Comparison of ENCODE assay signal across 13 cellular contexts in the genomic region with DNA sequence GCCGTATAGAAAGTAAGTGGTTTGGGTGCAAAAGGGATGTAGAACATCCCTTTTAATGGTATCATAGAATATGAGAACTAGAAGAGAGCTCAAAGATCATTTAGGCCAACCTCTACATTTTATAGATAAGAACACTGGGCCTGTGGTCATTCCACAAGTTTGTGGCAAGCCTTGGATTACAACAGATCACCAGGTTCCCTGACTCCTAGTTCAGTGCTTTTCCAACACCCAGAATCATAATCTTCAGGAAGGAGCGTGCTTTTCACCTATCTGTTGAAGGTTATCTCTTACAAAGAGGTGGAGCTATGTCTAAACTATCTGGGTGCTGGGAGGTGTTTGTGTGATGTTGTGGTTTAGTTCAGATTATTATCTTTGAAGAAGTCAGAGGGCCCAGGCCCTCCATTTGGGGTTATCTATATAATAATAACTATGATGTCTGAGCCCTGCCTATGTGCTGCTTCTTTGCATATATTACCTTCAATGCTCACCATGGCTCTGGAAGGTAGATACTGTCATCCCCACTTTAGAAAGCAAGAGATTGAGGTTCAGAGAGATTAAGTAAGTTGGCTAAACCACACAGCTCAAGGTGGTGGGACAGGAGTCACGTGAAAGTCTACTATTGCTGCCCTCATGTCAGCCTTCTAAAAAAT. TPM values are rescaled to one million over a fixed set of nuclear protein-coding genes. Genes with fewer than 3 reads are reported as not detected.
DNase-seq lines count a peak whose midpoint lies in the region; ATAC-seq lines count a peak whose summit lies in the region.
"Had no signal": no experiment of that assay in that cellular context is flagged by ENCODE, and none has a peak within 500 bp of the region (broad histone marks: within the 10 kb centered on the region; RNA-seq: fewer than 3 reads in every experiment).

No MANE protein-coding gene starts in this region.

- H3K9ac ChIP-seq in mesenchymal stem cell (ENCODE audit: low read length), result no peak overlapping the region

- H2AFZ ChIP-seq in mesenchymal stem cell (ENCODE audit: low read depth, low read length), result no peak overlapping the region

- H3K4me3 Mint-ChIP-seq in CD8-positive, alpha-beta memory T cell, result peak overlapping the region; percentile 1 to 69 (median 52)
- H3K4me3 Mint-ChIP-seq in activated naive CD4-positive, alpha-beta T cell treated with anti-CD3 and anti-CD28 coated beads, Interleukin-2, amount 10 ng/mL, durations not matched to agents 7 days and 5 days, result peak overlapping the region; percentile 11

- WGBS in mesenchymal stem cell, result 94% methylated on average over 2 of the region's 3 CpGs

- H3K4me2 ChIP-seq in mesenchymal stem cell (ENCODE audit: low read length, poor library complexity, severe bottlenecking), result no peak overlapping the region

- no peaks in the 10 kb centered on the region for H3K9me3 ChIP-seq in CD8-positive, alpha-beta memory T cell (ENCODE audit: low read length)
- H3K9me3 ChIP-seq in KOPT-K1 (ENCODE audit: insufficient read depth, low read length, poor library complexity, severe bottlenecking), result no peaks in the 10 kb centered on the region
- H3K9me3 ChIP-seq in mesenchymal stem cell (ENCODE audit: control insufficient read depth, low read length), result no peaks in the 10 kb centered on the region

- no peak overlapping the region for H3K4me3 ChIP-seq in CD8-positive, alpha-beta memory T cell (ENCODE audit: low read length)
- no peak overlapping the region for H3K4me3 ChIP-seq in mesenchymal stem cell (ENCODE audit: insufficient read depth in 1 of 2, low read depth in 1 of 2, low read length in 2 of 2)
- H3K4me3 ChIP-seq: cardiac muscle cell had no signal

- H3K4ac ChIP-seq in mesenchymal stem cell (ENCODE audit: low read depth in 1 of 2, low read length in 2 of 2), result no peak overlapping the region

- peaks cover 47% of the 10 kb centered on the region for H3K4me1 ChIP-seq in CD8-positive, alpha-beta memory T cell (ENCODE audit: insufficient read depth, low read length)
- H3K4me1 ChIP-seq in mesenchymal stem cell (ENCODE audit: control insufficient read depth, insufficient read depth, low read depth, low read length), result no peaks in the 10 kb centered on the region

- no peaks in the 10 kb centered on the region for H3K27me3 ChIP-seq in CD8-positive, alpha-beta memory T cell (ENCODE audit: insufficient read depth, low read length, poor library complexity, severe bottlenecking)
- peaks cover 4 to 9% of the 10 kb centered on the region in 2 experiments for H3K27me3 ChIP-seq in mesenchymal stem cell (ENCODE audit: control insufficient read depth in 1 of 2, insufficient read depth in 1 of 2, low read length in 2 of 2)
- H3K27me3 ChIP-seq: cardiac muscle cell had no signal

- no peak overlapping the region for H2BK15ac ChIP-seq in mesenchymal stem cell (ENCODE audit: low read depth, poor library complexity, severe bottlenecking)

- H3K79me1 ChIP-seq in mesenchymal stem cell (replicated peaks; ENCODE audit: low read length, poor library complexity, severe bottlenecking), result no peaks in the 10 kb centered on the region

- CTCF ChIA-PET in CD8-positive, alpha-beta memory T cell (lab: Charles Lee), result interaction anchor here (1.0 to 7.0 kb wide), 4 partner anchors 13 to 49 kb away, joined by 3 to 37 read pairs (median 12); no protein-coding TSS in a partner anchor
- CTCF ChIA-PET in activated naive CD4-positive, alpha-beta T cell treated with anti-CD3 and anti-CD28 coated beads, Interleukin-2, amount 10 ng/mL, durations not matched to agents 7 days and 5 days (lab: Charles Lee), result interaction anchor here (2.1 kb wide), 1 partner anchor 48 kb away, joined by 6 read pairs; no protein-coding TSS in a partner anchor

- peak overlapping the region; percentile 57 to 97 (median 87) for H3K27ac Mint-ChIP-seq in CD8-positive, alpha-beta memory T cell
- H3K27ac Mint-ChIP-seq in activated naive CD4-positive, alpha-beta T cell treated with anti-CD3 and anti-CD28 coated beads, Interleukin-2, amount 10 ng/mL, durations not matched to agents 7 days and 5 days, result peak overlapping the region; percentile 89

- H3K23ac ChIP-seq in mesenchymal stem cell (ENCODE audit: low read length in 2 of 2), result no peak overlapping the region

- no peak overlapping the region for H2AK5ac ChIP-seq in mesenchymal stem cell (ENCODE audit: low read length, severe bottlenecking)

- H3K9me3 Mint-ChIP-seq in CD8-positive, alpha-beta memory T cell, result no peaks in the 10 kb centered on the region
- H3K9me3 Mint-ChIP-seq in activated naive CD4-positive, alpha-beta T cell treated with anti-CD3 and anti-CD28 coated beads, Interleukin-2, amount 10 ng/mL, durations not matched to agents 7 days and 5 days, result peaks cover 5% of the 10 kb centered on the region

- H4K91ac ChIP-seq in mesenchymal stem cell (ENCODE audit: low read length), result no peak overlapping the region

- peaks cover 41 to 57% (median 46%) of the 10 kb centered on the region in 3 donors for H3K4me1 Mint-ChIP-seq in CD8-positive, alpha-beta memory T cell
- peaks cover 85% of the 10 kb centered on the region for H3K4me1 Mint-ChIP-seq in activated naive CD4-positive, alpha-beta T cell treated with anti-CD3 and anti-CD28 coated beads, Interleukin-2, amount 10 ng/mL, durations not matched to agents 7 days and 5 days

- no peak overlapping the region for H3K27ac ChIP-seq in CD8-positive, alpha-beta memory T cell (ENCODE audit: low read depth, low read length)
- H3K27ac ChIP-seq in KOPT-K1 (ENCODE audit: low read depth, low read length, poor library complexity, severe bottlenecking) (peak overlapping the region; percentile 44), mesenchymal stem cell (ENCODE audit: low read length, poor library complexity, severe bottlenecking) (no peak overlapping the region)
- H3K27ac ChIP-seq: C4-2B, cardiac muscle cell, epithelial cell of prostate had no signal

- H3K36me3 Mint-ChIP-seq in CD8-positive, alpha-beta memory T cell, result no peaks in the 10 kb centered on the region
- H3K36me3 Mint-ChIP-seq in activated naive CD4-positive, alpha-beta T cell treated with anti-CD3 and anti-CD28 coated beads, Interleukin-2, amount 10 ng/mL, durations not matched to agents 7 days and 5 days, result peaks cover 78% of the 10 kb centered on the region

- DNase-seq in CD8-positive, alpha-beta memory T cell, result peak in 4 of 5 donors; percentile 25 to 68 (median 46)
- peak; percentile 60 for DNase-seq in activated naive CD4-positive, alpha-beta T cell treated with anti-CD3 and anti-CD28 coated beads, Interleukin-2, amount 10 ng/mL, durations not matched to agents 7 days and 5 days
- DNase-seq in mucosa of gallbladder (ENCODE audit: low spot score) (peak; percentile 7), NCI-H1694 treated with DMSO at 0.1 percent for 48 hours (lab: John Stamatoyannopoulos, UW) (no peak), mesenchymal stem cell (no peak)
- DNase-seq: NCI-H187, NCI-H82 had no signal

- no peak overlapping the region for H2BK120ac ChIP-seq in mesenchymal stem cell (ENCODE audit: low read depth, low read length)

- ATAC-seq in GM18511 (IDR thresholded peaks at IDR 0.05; ENCODE audit: unreplicated experiment), result no peak

- H3K14ac ChIP-seq in mesenchymal stem cell (ENCODE audit: low read length in 2 of 2), result no peak overlapping the region

- no peak overlapping the region for H2BK5ac ChIP-seq in mesenchymal stem cell (ENCODE audit: low read depth, low read length, poor library complexity, severe bottlenecking)

- H3K36me3 ChIP-seq in CD8-positive, alpha-beta memory T cell (ENCODE audit: insufficient read depth, low read length), result no peaks in the 10 kb centered on the region
- no peaks in the 10 kb centered on the region for H3K36me3 ChIP-seq in KOPT-K1 (ENCODE audit: insufficient read depth, low read length)
- H3K36me3 ChIP-seq in mesenchymal stem cell (ENCODE audit: control insufficient read depth in 1 of 2, insufficient read depth in 2 of 2, low read depth in 1 of 2, low read length in 2 of 2), result no peaks in the 10 kb centered on the region
- H3K36me3 ChIP-seq: cardiac muscle cell had no signal

- H2BK12ac ChIP-seq in mesenchymal stem cell (ENCODE audit: low read length in 2 of 2), result no peak overlapping the region

- H3K27me3 Mint-ChIP-seq in CD8-positive, alpha-beta memory T cell, result no peaks in the 10 kb centered on the region
- no peaks in the 10 kb centered on the region for H3K27me3 Mint-ChIP-seq in activated naive CD4-positive, alpha-beta T cell treated with anti-CD3 and anti-CD28 coated beads, Interleukin-2, amount 10 ng/mL, durations not matched to agents 7 days and 5 days

- H3K18ac ChIP-seq in mesenchymal stem cell (ENCODE audit: low read depth in 1 of 2, low read length in 2 of 2), result no peak overlapping the region

- POLR2A ChIA-PET in CD8-positive, alpha-beta memory T cell (lab: Charles Lee), result interaction anchor here (0.5 to 2.5 kb wide), 5 partner anchors 9 to 326 kb away, joined by 3 to 20 read pairs (median 5); no protein-coding TSS in a partner anchor

- no peak overlapping the region for H4K8ac ChIP-seq in mesenchymal stem cell (ENCODE audit: low read length)

RNA-seq across cellular contexts. Expression of gene IL2RA, which starts 24.1 kb away (rescaled TPM):
- 1,000 to 10,000 TPM; 1,178 to 1,224 TPM for total RNA-seq in CD8-positive, alpha-beta memory T cell
- 8.3 TPM for polyA plus RNA-seq in CD8-positive, alpha-beta memory T cell
- 1.4 TPM for total RNA-seq in mucosa of gallbladder
- not detected for polyA plus RNA-seq in mesenchymal stem cell (2013, experiment 1 of 2)
- polyA plus RNA-seq in mesenchymal stem cell (2013, experiment 2 of 2), result not detected
- total RNA-seq: cardiac muscle cell, kidney epithelial cell had no signal
- polyA plus RNA-seq: cardiac muscle cell had no signal

RNA-seq across cellular contexts. Expression of gene RBM17, which starts 50.7 kb away (rescaled TPM):
- 100 to 1,000 TPM; 269 to 282 TPM for total RNA-seq in CD8-positive, alpha-beta memory T cell
- polyA plus RNA-seq in CD8-positive, alpha-beta memory T cell, result 91.8 TPM
- 65.5 TPM for total RNA-seq in mucosa of gallbladder
- polyA plus RNA-seq in mesenchymal stem cell (2013, experiment 1 of 2), result 78.5 TPM
- 73.5 TPM for polyA plus RNA-seq in mesenchymal stem cell (2013, experiment 2 of 2)

Comparison
In these comparisons a context has a peak if more than half of its experiments do, and no peak if none do; other contexts are left out.
1. DNase-seq: peak in CD8-positive, alpha-beta memory T cell (4 of 5), activated naive CD4-positive, alpha-beta T cell treated with anti-CD3 and anti-CD28 coated beads, Interleukin-2, amount 10 ng/mL, durations not matched to agents 7 days and 5 days (single experiment) and mucosa of gallbladder (single experiment); none in NCI-H1694 treated with DMSO at 0.1 percent for 48 hours (single experiment) and mesenchymal stem cell (single experiment).
2. RNA of gene IL2RA, which starts 24.1 kb away (total RNA-seq): 1,178 to 1,224 TPM in CD8-positive, alpha-beta memory T cell; 1.4 TPM in mucosa of gallbladder (single experiment); every median in the first group is over 100 times any median in the second.